ENCODE assay signal across 9 cellular contexts in genomic region chr11:59173080-59173963, GRCh38. TPM values are rescaled to one million over a fixed set of nuclear protein-coding genes. Genes with fewer than 3 reads are reported as not detected.
DNase-seq lines count a peak whose midpoint lies in the region; ATAC-seq and TF ChIP-seq lines count a peak whose summit lies in the region.
"Had no signal": no experiment of that assay in that cellular context is flagged by ENCODE, and none has a peak within 500 bp of the region (broad histone marks: within the 10 kb centered on the region; RNA-seq: fewer than 3 reads in every experiment).

No MANE protein-coding gene starts in this region.

- ATAC-seq in naive B cell (ENCODE audit: low read depth in 2 of 2): no peak

- peaks cover 0 to 2% of the 10 kb centered on the region in 2 donors for H3K36me3 Mint-ChIP-seq in CD4-positive, alpha-beta memory T cell
- peaks cover 21 to 24% of the 10 kb centered on the region in 2 donors for H3K36me3 Mint-ChIP-seq in naive B cell

- H3K36me3 ChIP-seq in CD4-positive, alpha-beta memory T cell (ENCODE audit: insufficient read depth, low read length): no peaks in the 10 kb centered on the region
- H3K36me3 ChIP-seq in HAP-1 (replicated peaks) (no peaks in the 10 kb centered on the region), SJCRH30 (peaks cover 11% of the 10 kb centered on the region; the same call in 1 of the 2 replicates)

- POLR2A ChIA-PET in CD4-positive, alpha-beta memory T cell (lab: Charles Lee; ENCODE audit: partially characterized antibody): interaction anchor here (0.9 to 2.1 kb wide), 2 partner anchors 9 to 13 kb away, joined by 4 to 11 read pairs; no protein-coding TSS in a partner anchor

- in situ Hi-C loops in HAP-1 (cut with MboI; ENCODE audit: low sequenced_read_pairs) (no loop called here), GM13977 (cut with MboI; ENCODE audit: low pct_unique_long_range_greater_than_20kb, low sequenced_read_pairs, unreplicated experiment) (loop anchor here (5.0 kb wide), 1 partner anchor 259 kb away; no protein-coding TSS in a partner anchor)

- no peaks in the 10 kb centered on the region for H3K27me3 ChIP-seq in CD4-positive, alpha-beta memory T cell (ENCODE audit: insufficient read depth, low read length)
- H3K27me3 ChIP-seq in HAP-1 (ENCODE audit: low read depth): no peaks in the 10 kb centered on the region
- H3K27me3 ChIP-seq in SJCRH30: no peaks in the 10 kb centered on the region

- no peak for TF ChIP-seq CTCF in GM13977 (IDR thresholded peaks at IDR 0.05; ENCODE audit: extremely low read depth, insufficient read depth, missing control alignments)

- no peak overlapping the region for H3K27ac ChIP-seq in CD4-positive, alpha-beta memory T cell (ENCODE audit: low read depth, low read length)
- H3K27ac ChIP-seq in SJCRH30 (peak overlapping the region; percentile 99), epithelial cell of prostate (peak overlapping the region; percentile 96)

- peak overlapping the region; percentile 5 to 86 (median 71) for H3K27ac Mint-ChIP-seq in CD4-positive, alpha-beta memory T cell
- H3K27ac Mint-ChIP-seq in naive B cell: peak overlapping the region; percentile 92 to 98 (median 98)

- H3K4me3 ChIP-seq in CD4-positive, alpha-beta memory T cell (ENCODE audit: low read length in 2 of 2): peak overlapping the region; percentile 2 to 54
- H3K4me3 ChIP-seq in HAP-1: peak overlapping the region; percentile 41
- H3K4me3 ChIP-seq in SJCRH30: peak overlapping the region; percentile 74

- intact Hi-C loops in CD4-positive, alpha-beta memory T cell (cut with micrococcal nuclease): loop anchor here (10.0 kb wide), 1 partner anchor 381 kb away; no protein-coding TSS in a partner anchor

- peaks cover 7 to 28% (median 9%) of the 10 kb centered on the region in 4 donors for H3K4me1 Mint-ChIP-seq in CD4-positive, alpha-beta memory T cell
- peaks cover 41 to 53% (median 49%) of the 10 kb centered on the region in 3 donors for H3K4me1 Mint-ChIP-seq in naive B cell

- peaks cover 0 to 3% of the 10 kb centered on the region in 2 donors for H3K27me3 Mint-ChIP-seq in CD4-positive, alpha-beta memory T cell
- no peaks in the 10 kb centered on the region for H3K27me3 Mint-ChIP-seq in naive B cell

- peaks cover 11% of the 10 kb centered on the region for H3K4me1 ChIP-seq in CD4-positive, alpha-beta memory T cell (ENCODE audit: insufficient read depth, low read length)
- peaks cover 11% of the 10 kb centered on the region for H3K4me1 ChIP-seq in HAP-1
- H3K4me1 ChIP-seq in SJCRH30: peaks cover 18% of the 10 kb centered on the region

- CTCF ChIA-PET in CD4-positive, alpha-beta memory T cell (lab: Charles Lee; ENCODE audit: partially characterized antibody): interaction anchor here (1.2 to 8.3 kb wide), 7 partner anchors 11 to 257 kb away, joined by 3 to 205 read pairs (median 13); no protein-coding TSS in a partner anchor

- H3K4me3 Mint-ChIP-seq in CD4-positive, alpha-beta memory T cell: peak overlapping the region; percentile 86 to 98 (median 90)
- H3K4me3 Mint-ChIP-seq in naive B cell: peak overlapping the region in 7 of 8 donors; percentile 93 to 99 (median 99)

- H3K9me3 ChIP-seq in CD4-positive, alpha-beta memory T cell (ENCODE audit: control insufficient read depth in 1 of 2, low read length in 2 of 2): no peaks in the 10 kb centered on the region
- H3K9me3 ChIP-seq in HAP-1 (no peaks in the 10 kb centered on the region), SJCRH30 (replicated peaks) (no peaks in the 10 kb centered on the region)

- H3K9me3 Mint-ChIP-seq in CD4-positive, alpha-beta memory T cell: no peaks in the 10 kb centered on the region
- H3K9me3 Mint-ChIP-seq in naive B cell: peaks cover 0 to 5% (median 0%) of the 10 kb centered on the region in 7 donors

- DNase-seq in CD4-positive, alpha-beta memory T cell: peak in 2 of 5 donors; percentile 13 to 20
- peak; percentile 23 to 64 for DNase-seq in HAP-1 (ENCODE audit: low spot score in 2 of 2)
- peak; percentile 52 to 63 for DNase-seq in SJCRH30
- no peak for DNase-seq in epithelial cell of prostate (ENCODE audit: low read depth, low spot score)
- no peak for DNase-seq in naive B cell
- DNase-seq in GM13977 (ENCODE audit: low spot score): no peak
- DNase-seq in SKM-1 (lab: John Stamatoyannopoulos, UW; ENCODE audit: unreplicated experiment): no peak
- no peak for DNase-seq in SKM-1 treated with dmso at 0.1 percent for 144 hours (lab: John Stamatoyannopoulos, UW; ENCODE audit: unreplicated experiment)

RNA-seq across cellular contexts. Expression of gene DTX4, which starts 1.4 kb away (rescaled TPM):
- 1 to 10 TPM; 2.9 to 3.4 TPM for total RNA-seq in CD4-positive, alpha-beta memory T cell
- polyA plus RNA-seq in CD4-positive, alpha-beta memory T cell: under 1 TPM; 0.09 to 0.76 TPM
- 26.3 and 26.7 TPM in 2 replicates for total RNA-seq in SJCRH30 (2014; rRNA removed; shearing (Covaris generic))
- polyA plus RNA-seq in naive B cell (ENCODE audit: low read depth in 6 of 6): 10 to 100 TPM in 5 of 6 donors, 1 to 10 TPM in 1; 7.1 to 21.0 (median 12.9) TPM

RNA-seq across cellular contexts. Expression of gene FAM111A, which starts 30.7 kb away (rescaled TPM):
- 100 to 1,000 TPM; 128 to 130 TPM for total RNA-seq in CD4-positive, alpha-beta memory T cell
- polyA plus RNA-seq in CD4-positive, alpha-beta memory T cell: 10 to 100 TPM; 22.8 to 27.4 TPM
- 19.8 and 25.5 TPM in 2 replicates for total RNA-seq in SJCRH30 (2014; rRNA removed; shearing (Covaris generic))
- polyA plus RNA-seq in naive B cell (ENCODE audit: low read depth in 6 of 6): 10 to 100 TPM; 32.9 to 61.6 (median 44.7) TPM

RNA-seq across cellular contexts. Expression of gene MPEG1, which starts 39.4 kb away (rescaled TPM):
- total RNA-seq in CD4-positive, alpha-beta memory T cell: 1 to 10 TPM; 2.1 to 2.7 TPM
- polyA plus RNA-seq in CD4-positive, alpha-beta memory T cell: under 1 TPM; 0.14 to 0.25 TPM
- total RNA-seq in SJCRH30 (2014; rRNA removed; shearing (Covaris generic)): not detected in 2 replicates
- polyA plus RNA-seq in naive B cell (ENCODE audit: low read depth in 6 of 6): 10 to 100 TPM; 40.6 to 96.5 (median 79.1) TPM
- total RNA-seq: NCI-H460 had no signal

Comparison
In these comparisons a context has a peak if more than half of its experiments do, and no peak if none do; other contexts are left out.
1. DNase-seq: peak in HAP-1 (2 of 2) and SJCRH30 (2 of 2); none in epithelial cell of prostate (single experiment), naive B cell (single experiment), GM13977 (single experiment), SKM-1 (single experiment) and SKM-1 treated with dmso at 0.1 percent for 144 hours (single experiment).
2. Peak in every context shown above with its lines, with median percentiles within 50 percentile points of each other: H3K4me3 ChIP-seq.